8 cellular contexts compared by ENCODE assay signal in genomic region chr16:89476811-89477261, GRCh38. TPM values are rescaled to one million over a fixed set of nuclear protein-coding genes. Genes with fewer than 3 reads are reported as not detected.
DNase-seq lines count a peak whose midpoint lies in the region; ATAC-seq and TF ChIP-seq lines count a peak whose summit lies in the region.

No MANE protein-coding gene starts in this region.

- peaks cover 95% of the 10 kb centered on the region for H3K4me1 Mint-ChIP-seq in activated naive CD4-positive, alpha-beta T cell treated with anti-CD3 and anti-CD28 coated beads, Interleukin-2, amount 50 U/mL, for 24 hours
- H3K4me1 Mint-ChIP-seq in activated naive CD8-positive, alpha-beta T cell treated with anti-CD3 and anti-CD28 coated beads, Interleukin-2, amount 50 U/mL, for 24 hours: peaks cover 92% of the 10 kb centered on the region
- peaks cover 66% of the 10 kb centered on the region for H3K4me1 Mint-ChIP-seq in type B pancreatic cell (ENCODE audit: unreplicated experiment)

- no peaks in the 10 kb centered on the region for H3K9me3 Mint-ChIP-seq in activated naive CD4-positive, alpha-beta T cell treated with anti-CD3 and anti-CD28 coated beads, Interleukin-2, amount 50 U/mL, for 24 hours
- H3K9me3 Mint-ChIP-seq in activated naive CD8-positive, alpha-beta T cell treated with anti-CD3 and anti-CD28 coated beads, Interleukin-2, amount 50 U/mL, for 24 hours: no peaks in the 10 kb centered on the region
- H3K9me3 Mint-ChIP-seq in type B pancreatic cell: no peaks in the 10 kb centered on the region

- H3K27ac Mint-ChIP-seq in activated naive CD4-positive, alpha-beta T cell treated with anti-CD3 and anti-CD28 coated beads, Interleukin-2, amount 50 U/mL, for 24 hours: peak overlapping the region; percentile 81
- peak overlapping the region; percentile 36 for H3K27ac Mint-ChIP-seq in activated naive CD8-positive, alpha-beta T cell treated with anti-CD3 and anti-CD28 coated beads, Interleukin-2, amount 50 U/mL, for 24 hours
- peak overlapping the region; percentile 76 for H3K27ac Mint-ChIP-seq in type B pancreatic cell

- H3K36me3 Mint-ChIP-seq in activated naive CD4-positive, alpha-beta T cell treated with anti-CD3 and anti-CD28 coated beads, Interleukin-2, amount 50 U/mL, for 24 hours: peaks cover 6% of the 10 kb centered on the region
- H3K36me3 Mint-ChIP-seq in activated naive CD8-positive, alpha-beta T cell treated with anti-CD3 and anti-CD28 coated beads, Interleukin-2, amount 50 U/mL, for 24 hours (ENCODE audit: low read depth): peaks cover 28% of the 10 kb centered on the region
- H3K36me3 Mint-ChIP-seq in type B pancreatic cell: peaks cover 5% of the 10 kb centered on the region

- TF ChIP-seq CTCF in type B pancreatic cell (conservative IDR thresholded peaks at IDR 0.05): no peak

- no peaks in the 10 kb centered on the region for H3K27me3 Mint-ChIP-seq in activated naive CD4-positive, alpha-beta T cell treated with anti-CD3 and anti-CD28 coated beads, Interleukin-2, amount 50 U/mL, for 24 hours
- no peaks in the 10 kb centered on the region for H3K27me3 Mint-ChIP-seq in activated naive CD8-positive, alpha-beta T cell treated with anti-CD3 and anti-CD28 coated beads, Interleukin-2, amount 50 U/mL, for 24 hours
- no peaks in the 10 kb centered on the region for H3K27me3 Mint-ChIP-seq in type B pancreatic cell

- H3K4me3 Mint-ChIP-seq in activated naive CD4-positive, alpha-beta T cell treated with anti-CD3 and anti-CD28 coated beads, Interleukin-2, amount 50 U/mL, for 24 hours: peak overlapping the region; percentile 63
- peak overlapping the region; percentile 31 for H3K4me3 Mint-ChIP-seq in activated naive CD8-positive, alpha-beta T cell treated with anti-CD3 and anti-CD28 coated beads, Interleukin-2, amount 50 U/mL, for 24 hours
- H3K4me3 Mint-ChIP-seq in type B pancreatic cell: peak overlapping the region; percentile 38

- ATAC-seq in HG03565 (IDR thresholded peaks at IDR 0.05; ENCODE audit: unreplicated experiment): peak; percentile 60
- ATAC-seq in activated naive CD8-positive, alpha-beta T cell treated with anti-CD3 and anti-CD28 coated beads, Interleukin-2, amount 50 U/mL, for 24 hours: peak; percentile 48

- DNase-seq in activated naive CD4-positive, alpha-beta T cell treated with Interleukin-2 at 50 U/mL for 16 hours: no peak
- DNase-seq in activated naive CD8-positive, alpha-beta T cell treated with anti-CD3 and anti-CD28 coated beads, Interleukin-2, amount 50 U/mL, for 24 hours: no peak
- DNase-seq in type B pancreatic cell (ENCODE audit: extremely low spot score, unreplicated experiment): no peak
- no peak for DNase-seq in HCEC 1CT
- DNase-seq in effector CD8-positive, alpha-beta T cell (lab: John Stamatoyannopoulos, UW): no peak
- no peak for DNase-seq in NCI-H524 treated with DMSO at 0.1 percent for 48 hours (lab: John Stamatoyannopoulos, UW)

RNA-seq across cellular contexts. Expression of gene ANKRD11, which starts 13.5 kb away (rescaled TPM):
- total RNA-seq in type B pancreatic cell (ENCODE audit: low replicate concordance): 153 and 155 TPM in 2 replicates

RNA-seq across cellular contexts. Expression of gene SPG7, which starts 31.4 kb away (rescaled TPM):
- total RNA-seq in type B pancreatic cell (ENCODE audit: low replicate concordance): 120 and 129 TPM in 2 replicates
